ENCODE assay signal across 7 cellular contexts in genomic region chr19:55586976-55587668, GRCh38.
DNase-seq lines count a peak whose midpoint lies in the region; ATAC-seq lines count a peak whose summit lies in the region.

No MANE protein-coding gene starts in this region.

- peak; percentile 95 for DNase-seq in NCI-H226
- DNase-seq in central memory CD8-positive, alpha-beta T cell (ENCODE audit: low spot score in 2 of 2) = peak; percentile 91 to 95
- DNase-seq in islet precursor cell = peak; percentile 99
- peak; percentile 88 to 96 for DNase-seq in stimulated activated CD4-positive, alpha-beta T cell treated with anti-CD3 and anti-CD28 coated beads, Interleukin-12 subunit alpha, Interleukin-12 subunit beta, amount 100 ng/mL, for 24 hours (ENCODE audit: low read depth in 2 of 2)

- H3K36me3 Mint-ChIP-seq in central memory CD8-positive, alpha-beta T cell (ENCODE audit: insufficient read depth) = peaks cover 2% of the 10 kb centered on the region

- peaks cover 30% of the 10 kb centered on the region for H3K4me1 Mint-ChIP-seq in central memory CD8-positive, alpha-beta T cell

- H3K27ac Mint-ChIP-seq in central memory CD8-positive, alpha-beta T cell (ENCODE audit: low read depth) = no peak overlapping the region

- H3K27me3 Mint-ChIP-seq in central memory CD8-positive, alpha-beta T cell = no peaks in the 10 kb centered on the region

- no peaks in the 10 kb centered on the region for H3K9me3 Mint-ChIP-seq in central memory CD8-positive, alpha-beta T cell

- peak; percentile 88 for ATAC-seq in GM18519 (IDR thresholded peaks at IDR 0.05; ENCODE audit: low FRiP score, unreplicated experiment)
- peak; percentile 85 for ATAC-seq in HG03135 (IDR thresholded peaks at IDR 0.05; ENCODE audit: unreplicated experiment)
- peak; percentile 98 to 99 for ATAC-seq in activated CD4-positive, CD25-positive, alpha-beta regulatory T cell treated with anti-CD3 and anti-CD28 coated beads, Interleukin-2, amount 50 U/mL, for 24 hours
- peak; percentile 99 for ATAC-seq in central memory CD8-positive, alpha-beta T cell (replicated peaks; ENCODE audit: extremely low read depth, poor library complexity, severe bottlenecking)

- peak overlapping the region; percentile 54 for H3K4me3 Mint-ChIP-seq in central memory CD8-positive, alpha-beta T cell

Comparison
In these comparisons a context has a peak if more than half of its experiments do, and no peak if none do; other contexts are left out.
1. Peak in every context shown above with its lines: DNase-seq and ATAC-seq.